Comparison of ENCODE assay signal across 9 cellular contexts in the genomic region with DNA sequence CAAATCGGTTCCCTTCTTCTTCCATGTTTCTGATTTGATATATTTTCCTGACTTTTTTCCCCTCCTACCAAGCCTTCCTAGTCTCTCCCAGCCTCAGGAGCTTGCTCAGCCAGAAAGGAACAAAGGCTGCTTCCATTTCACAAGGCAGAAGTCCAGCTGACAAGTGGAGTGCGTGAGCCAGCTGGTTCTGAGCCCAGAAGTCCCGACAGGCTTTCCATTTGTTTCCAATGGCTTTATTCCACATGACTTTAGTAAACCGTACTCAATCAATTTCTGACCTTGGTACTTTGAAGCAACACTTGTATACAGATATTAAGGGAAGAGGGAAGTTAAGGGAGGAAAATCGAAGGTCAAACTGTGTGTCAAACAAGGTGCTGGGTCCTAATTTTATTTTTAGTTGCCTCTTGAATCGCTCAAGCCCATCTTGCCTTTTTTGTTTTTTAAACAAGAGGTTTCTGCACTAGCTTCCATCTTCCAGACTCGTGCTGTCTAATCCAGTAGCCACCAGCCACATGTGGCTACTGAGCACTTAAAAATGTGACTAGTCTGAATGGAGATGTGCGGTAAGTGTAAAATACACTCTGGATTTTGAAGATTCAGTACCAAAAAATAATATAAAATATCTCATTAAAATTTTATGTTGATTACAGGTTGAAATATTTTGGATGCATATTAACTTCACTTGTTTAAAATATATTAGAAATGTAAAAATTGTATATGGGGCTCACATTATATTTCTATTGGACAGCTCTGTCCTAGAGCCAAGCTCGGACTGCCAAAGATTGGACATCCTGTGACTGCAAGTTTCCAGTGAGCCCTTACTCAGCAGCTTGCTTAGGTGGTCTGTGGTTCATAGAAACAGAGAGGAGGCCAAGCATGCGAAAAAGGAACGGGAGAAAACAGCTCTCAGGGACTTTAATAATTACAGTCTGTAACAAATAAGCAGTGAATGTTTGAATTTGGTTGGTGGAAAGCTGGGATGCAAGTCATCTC. TPM values are rescaled to one million over a fixed set of nuclear protein-coding genes. Genes with fewer than 3 reads are reported as not detected.
DNase-seq lines count a peak whose midpoint lies in the region; ATAC-seq lines count a peak whose summit lies in the region.
"Had no signal": no experiment of that assay in that cellular context is flagged by ENCODE, and none has a peak within 500 bp of the region (broad histone marks: within the 10 kb centered on the region; RNA-seq: fewer than 3 reads in every experiment).

No MANE protein-coding gene starts in this region.

- H3K9ac ChIP-seq in subcutaneous abdominal adipose tissue (ENCODE audit: low read length in 5 of 5) = peak overlapping the region in 1 of 5 donors; percentile 10

- no peaks in the 10 kb centered on the region for H3K9me3 ChIP-seq in subcutaneous abdominal adipose tissue (ENCODE audit: control insufficient read depth in 5 of 5, low read length in 5 of 5)

- H3K9me3 Mint-ChIP-seq in central memory CD8-positive, alpha-beta T cell = no peaks in the 10 kb centered on the region

- peak overlapping the region; percentile 69 for H3K27ac Mint-ChIP-seq in central memory CD8-positive, alpha-beta T cell (ENCODE audit: low read depth)

- H3K4me1 ChIP-seq in subcutaneous abdominal adipose tissue (ENCODE audit: control insufficient read depth in 5 of 5, insufficient read depth in 5 of 5, low read length in 5 of 5) = peaks cover 2 to 16% (median 9%) of the 10 kb centered on the region in 5 donors

- H3K27me3 ChIP-seq in subcutaneous abdominal adipose tissue (ENCODE audit: control insufficient read depth in 5 of 5, insufficient read depth in 4 of 5, low read length in 5 of 5) = no peaks in the 10 kb centered on the region

- no peak overlapping the region for H3K4me3 Mint-ChIP-seq in central memory CD8-positive, alpha-beta T cell

- DNase-seq in NCI-H2171 treated with DMSO at 0.1 percent for 48 hours (lab: John Stamatoyannopoulos, UW) = peak; percentile 29
- no peak for DNase-seq in NCI-H2171 (lab: John Stamatoyannopoulos, UW)
- no peak for DNase-seq in central memory CD8-positive, alpha-beta T cell (ENCODE audit: low spot score in 2 of 2)
- peak; percentile 34 to 47 for DNase-seq in left colon
- DNase-seq: NCI-H1436 treated with DMSO at 0.1 percent for 48 hours had no signal

- H3K27ac ChIP-seq in subcutaneous abdominal adipose tissue (ENCODE audit: low read depth, low read length) = peak overlapping the region; percentile 66

- H3K36me3 ChIP-seq in subcutaneous abdominal adipose tissue (ENCODE audit: control insufficient read depth in 5 of 5, insufficient read depth in 5 of 5, low read length in 5 of 5) = peaks cover 11 to 55% (median 14%) of the 10 kb centered on the region in 5 donors

- intact Hi-C loops in left colon (cut with DNase I, micrococcal nuclease) = no loop called here

- H3K36me3 Mint-ChIP-seq in central memory CD8-positive, alpha-beta T cell (ENCODE audit: insufficient read depth) = peaks cover 72% of the 10 kb centered on the region

- no peaks in the 10 kb centered on the region for H3K27me3 Mint-ChIP-seq in central memory CD8-positive, alpha-beta T cell

- H3K4me3 ChIP-seq in subcutaneous abdominal adipose tissue (ENCODE audit: low read depth in 1 of 5, low read length in 5 of 5) = no peak overlapping the region

- ATAC-seq in central memory CD8-positive, alpha-beta T cell (replicated peaks; ENCODE audit: extremely low read depth, poor library complexity, severe bottlenecking) = no peak
- ATAC-seq in left colon (no peak), GM21619 (IDR thresholded peaks at IDR 0.05; ENCODE audit: unreplicated experiment) (no peak), GM21529 (IDR thresholded peaks at IDR 0.05; ENCODE audit: unreplicated experiment) (no peak), HG03025 (IDR thresholded peaks at IDR 0.05; ENCODE audit: low FRiP score, unreplicated experiment) (no peak)

- H3K4me1 Mint-ChIP-seq in central memory CD8-positive, alpha-beta T cell = peaks cover 8% of the 10 kb centered on the region

RNA-seq across cellular contexts. Expression of gene WIPF1, which starts 36.0 kb away (rescaled TPM):
- total RNA-seq in left colon = 10 to 100 TPM in 1 of 2 donors, 1 to 10 TPM in 1; 8.8 to 17.4 TPM

Comparison
In these comparisons a context has a peak if more than half of its experiments do, and no peak if none do; other contexts are left out.
1. DNase-seq: peak in NCI-H2171 treated with DMSO at 0.1 percent for 48 hours (single experiment) and left colon (2 of 2); none in NCI-H2171 (single experiment) and central memory CD8-positive, alpha-beta T cell (0 of 2).